ENCODE assay signal across 14 cellular contexts in genomic region chr14:91231446-91231845, GRCh38. TPM values are rescaled to one million over a fixed set of nuclear protein-coding genes. Genes with fewer than 3 reads are reported as not detected.
DNase-seq lines count a peak whose midpoint lies in the region; ATAC-seq and TF ChIP-seq lines count a peak whose summit lies in the region.
"Had no signal": no experiment of that assay in that cellular context is flagged by ENCODE, and none has a peak within 500 bp of the region (broad histone marks: within the 10 kb centered on the region; RNA-seq: fewer than 3 reads in every experiment).

No MANE protein-coding gene starts in this region.

- H3K14ac ChIP-seq in neuronal stem cell (ENCODE audit: low read length): no peak overlapping the region

- no peak for TF ChIP-seq CTCF in colonic mucosa (IDR thresholded peaks at IDR 0.05)
- no peak for TF ChIP-seq CTCF in spleen (IDR thresholded peaks at IDR 0.05 in 8 of 11, conservative IDR thresholded peaks at IDR 0.05 in 3 of 11)

- H3K9me3 ChIP-seq in colonic mucosa (no peaks in the 10 kb centered on the region), spleen (peaks cover 0 to 7% (median 0%) of the 10 kb centered on the region in 8 donors), neuronal stem cell (replicated peaks in 1 of 2; ENCODE audit: control insufficient read depth in 2 of 2, insufficient read depth in 1 of 2, low read depth in 1 of 2, low read length in 2 of 2) (peaks cover 13 to 16% of the 10 kb centered on the region in 2 donors)

- ATAC-seq in GM21737 (IDR thresholded peaks at IDR 0.05; ENCODE audit: unreplicated experiment) (no peak), HG02973 (IDR thresholded peaks at IDR 0.05; ENCODE audit: unreplicated experiment) (no peak)
- ATAC-seq: GM12878 had no signal

- WGBS in spleen, 5 donors: 46 to 72% (median 66%) methylated on average over 3 of the region's 3 CpGs
- WGBS in neuronal stem cell (ENCODE audit: extremely low coverage in 2 of 2, insufficient read length in 2 of 2, insufficient replicate concordance in 1 of 2), 2 donors: no CpG with 5 or more reads among the region's 3 CpGs

- peaks cover 11% of the 10 kb centered on the region for H3K9me3 Mint-ChIP-seq in activated CD4-positive, alpha-beta T cell treated with anti-CD3 and anti-CD28 coated beads, Interleukin-2, amount 10 ng/mL, durations not matched to agents 24 days and 14 days

- H2AFZ ChIP-seq in neuronal stem cell (ENCODE audit: low read length): no peak overlapping the region

- H3K4me3 ChIP-seq in colonic mucosa (no peak overlapping the region), spleen (peak overlapping the region in 1 of 8 donors; percentile 33), neuronal stem cell (ENCODE audit: low read length in 2 of 2) (no peak overlapping the region)
- H3K4me3 ChIP-seq: coronary artery, GM12878, tibial artery had no signal

- peak overlapping the region; percentile 78 for H3K4me3 Mint-ChIP-seq in activated CD4-positive, alpha-beta T cell treated with anti-CD3 and anti-CD28 coated beads, Interleukin-2, amount 10 ng/mL, durations not matched to agents 24 days and 14 days

- H3K4me1 ChIP-seq in colonic mucosa (no peaks in the 10 kb centered on the region), spleen (peaks cover 35 to 85% (median 66%) of the 10 kb centered on the region in 6 donors), neuronal stem cell (ENCODE audit: control insufficient read depth in 2 of 2, insufficient read depth in 1 of 2, low read depth in 1 of 2, low read length in 2 of 2) (no peaks in the 10 kb centered on the region)
- H3K4me1 ChIP-seq: tibial artery had no signal

- H3K23ac ChIP-seq in neuronal stem cell (ENCODE audit: low read depth, low read length, poor library complexity): no peak overlapping the region

- intact Hi-C loops in activated CD4-positive, alpha-beta T cell treated with anti-CD3 and anti-CD28 coated beads, Interleukin-2, amount 10 ng/mL, durations not matched to agents 24 days and 14 days (cut with micrococcal nuclease): no loop called here
- intact Hi-C loops in colonic mucosa (cut with DNase I): no loop called here
- intact Hi-C loops in spleen (cut with DNase I; ENCODE audit: low total_unique reads): no loop called here

- no peak overlapping the region for H2BK12ac ChIP-seq in neuronal stem cell (ENCODE audit: low read length)

- H2BK120ac ChIP-seq in neuronal stem cell (ENCODE audit: low read depth, low read length): no peak overlapping the region

- H3K4ac ChIP-seq in neuronal stem cell (ENCODE audit: low read length): no peak overlapping the region

- no peaks in the 10 kb centered on the region for H3K79me1 ChIP-seq in neuronal stem cell (ENCODE audit: low read depth, low read length)

- peaks cover 58% of the 10 kb centered on the region for H3K36me3 Mint-ChIP-seq in activated CD4-positive, alpha-beta T cell treated with anti-CD3 and anti-CD28 coated beads, Interleukin-2, amount 10 ng/mL, durations not matched to agents 24 days and 14 days (ENCODE audit: low read depth)

- TF ChIP-seq POLR2A in spleen (IDR thresholded peaks at IDR 0.05): no peak

- H2BK15ac ChIP-seq in neuronal stem cell (ENCODE audit: low read length): no peak overlapping the region

- no peaks in the 10 kb centered on the region for H3K36me3 ChIP-seq in colonic mucosa
- peaks cover 0 to 61% (median 0%) of the 10 kb centered on the region in 6 donors for H3K36me3 ChIP-seq in spleen
- no peaks in the 10 kb centered on the region for H3K36me3 ChIP-seq in neuronal stem cell (replicated peaks in 1 of 2; ENCODE audit: control insufficient read depth in 2 of 2, insufficient read depth in 2 of 2, low read length in 2 of 2)

- peaks cover 68% of the 10 kb centered on the region for H3K4me1 Mint-ChIP-seq in activated CD4-positive, alpha-beta T cell treated with anti-CD3 and anti-CD28 coated beads, Interleukin-2, amount 10 ng/mL, durations not matched to agents 24 days and 14 days

- H2BK5ac ChIP-seq in neuronal stem cell (ENCODE audit: low read length): no peak overlapping the region

- H4K91ac ChIP-seq in neuronal stem cell (ENCODE audit: low read depth, low read length, poor library complexity): no peak overlapping the region

- peak overlapping the region; percentile 99 for H3K27ac Mint-ChIP-seq in activated CD4-positive, alpha-beta T cell treated with anti-CD3 and anti-CD28 coated beads, Interleukin-2, amount 10 ng/mL, durations not matched to agents 24 days and 14 days

- H3K27me3 Mint-ChIP-seq in activated CD4-positive, alpha-beta T cell treated with anti-CD3 and anti-CD28 coated beads, Interleukin-2, amount 10 ng/mL, durations not matched to agents 24 days and 14 days: no peaks in the 10 kb centered on the region

- H3K27me3 ChIP-seq in colonic mucosa: no peaks in the 10 kb centered on the region
- no peaks in the 10 kb centered on the region for H3K27me3 ChIP-seq in spleen (replicated peaks in 1 of 7)
- no peaks in the 10 kb centered on the region for H3K27me3 ChIP-seq in neuronal stem cell (ENCODE audit: control insufficient read depth in 3 of 3, insufficient read depth in 3 of 3, low read depth in 1 of 3, low read length in 3 of 3)
- H3K27me3 ChIP-seq: tibial artery had no signal

- no peak overlapping the region for H3K18ac ChIP-seq in neuronal stem cell (ENCODE audit: low read length)

- H3K9ac ChIP-seq in colonic mucosa (ENCODE audit: low read depth in 2 of 2, low read length in 2 of 2) (no peak overlapping the region), neuronal stem cell (ENCODE audit: low read depth, low read length, poor library complexity) (no peak overlapping the region)

- peak; percentile 68 for DNase-seq in activated CD4-positive, alpha-beta T cell treated with anti-CD3 and anti-CD28 coated beads, Interleukin-2, amount 10 ng/mL, durations not matched to agents 24 days and 14 days
- DNase-seq in activated CD4-positive, alpha-beta T cell treated with anti-CD3 and anti-CD28 coated beads for 48 hours: no peak
- DNase-seq in NCI-H446 treated with DMSO at 0.1 percent for 48 hours (lab: John Stamatoyannopoulos, UW) (peak; percentile 87), colonic mucosa (no peak), spleen (no peak), neuronal stem cell (ENCODE audit: low spot score) (no peak)
- DNase-seq: amniotic stem cell, occipital lobe, OCI-M1, tibial artery had no signal

- no peak overlapping the region for H4K8ac ChIP-seq in neuronal stem cell (ENCODE audit: low read depth, low read length)

- H3K27ac ChIP-seq in colonic mucosa: peak overlapping the region; percentile 61
- H3K27ac ChIP-seq in spleen: peak overlapping the region; percentile 6 to 90 (median 78)
- no peak overlapping the region for H3K27ac ChIP-seq in neuronal stem cell (replicated peaks; ENCODE audit: low read length)
- H3K27ac ChIP-seq: tibial artery had no signal

- H3K4me2 ChIP-seq in neuronal stem cell (ENCODE audit: insufficient read depth, low read length, poor library complexity, severe bottlenecking): no peak overlapping the region

- no peak overlapping the region for H2AK5ac ChIP-seq in neuronal stem cell (ENCODE audit: low read depth, low read length)

RNA-seq across cellular contexts. Expression of gene GPR68, which starts 13.1 kb away (rescaled TPM):
- total RNA-seq in activated CD4-positive, alpha-beta T cell treated with anti-CD3 and anti-CD28 coated beads, Interleukin-2, amount 10 ng/mL, durations not matched to agents 24 days and 14 days: 4.6 and 4.9 TPM in 2 replicates
- total RNA-seq in colonic mucosa: under 1 TPM; 0.37 to 0.66 TPM
- 1 to 10 TPM; 1.9 to 5.2 (median 3.2) TPM for total RNA-seq in spleen
- 1 to 10 TPM in 2 of 3 donors, under 1 TPM in 1; 0.50 to 1.7 (median 1.3) TPM for polyA plus RNA-seq in spleen
- 0.70 TPM for polyA plus RNA-seq in neuronal stem cell (2013, experiment 1 of 2)
- polyA plus RNA-seq in neuronal stem cell (2013, experiment 2 of 2): 0.61 TPM

Comparison
In these comparisons a context has a peak if more than half of its experiments do, and no peak if none do; other contexts are left out.
1. DNase-seq: peak in activated CD4-positive, alpha-beta T cell treated with anti-CD3 and anti-CD28 coated beads, Interleukin-2, amount 10 ng/mL, durations not matched to agents 24 days and 14 days (single experiment) and NCI-H446 treated with DMSO at 0.1 percent for 48 hours (single experiment); none in activated CD4-positive, alpha-beta T cell treated with anti-CD3 and anti-CD28 coated beads for 48 hours (single experiment), colonic mucosa (single experiment), spleen (single experiment) and neuronal stem cell (single experiment).